Comparison of ENCODE assay signal across 23 cellular contexts in genomic region chr9:95833549-95834178, GRCh38.
"Had no signal": no experiment of that assay in that cellular context is flagged by ENCODE, and none has a peak within 500 bp of the region (broad histone marks: within the 10 kb centered on the region; RNA-seq: fewer than 3 reads in every experiment).

No MANE protein-coding gene starts in this region.

- ATAC-seq: activated CD4-positive, CD25-positive, alpha-beta regulatory T cell treated with anti-CD3 and anti-CD28 coated beads, Interleukin-2, amount 50 U/mL, for 24 hours; body of pancreas; Panc1 had no signal

- H3K4me3 Mint-ChIP-seq: activated CD8-positive, alpha-beta T cell treated with anti-CD3 and anti-CD28 coated beads for 36 hours; activated naive CD4-positive, alpha-beta T cell treated with anti-CD3 and anti-CD28 coated beads, Interleukin-2, amount 50 U/mL, for 24 hours; activated T-cell treated with anti-CD3 and anti-CD28 coated beads, Interleukin-2, amount 50 U/mL, for 72 hours; IgD-negative memory B cell; T-helper 1 cell treated with Interleukin-12 subunit alpha and Interleukin-12 subunit beta and Interleukin-4 antibody, amounts not matched to agents 30 μg/mL and 1 μg/mL, for 36 hours had no signal

- DNase-seq: activated CD4-positive, alpha-beta T cell treated with anti-CD3 and anti-CD28 coated beads for 4 hours; activated CD8-positive, alpha-beta memory T cell treated with anti-CD3 and anti-CD28 coated beads, Interleukin-2, amount 50 U/mL, for 4 hours; activated T-cell treated with anti-CD3 and anti-CD28 coated beads, Interleukin-2, amount 50 U/mL, for 72 hours; amniotic stem cell; body of pancreas; MM.1S; NCI-H1105; NCI-H1436; NCI-H1694 treated with DMSO at 0.1 percent for 48 hours; NCI-H2029 treated with DMSO at 0.1 percent for 48 hours; NCI-H345; NCI-H510A treated with DMSO at 0.1 percent for 48 hours; NCI-H69; NK-92 treated with Interleukin-12 subunit alpha and Interleukin-12 subunit beta, amount 100 ng/mL, for 24 hours; SHP77 had no signal

- H3K27ac Mint-ChIP-seq: activated CD8-positive, alpha-beta T cell treated with anti-CD3 and anti-CD28 coated beads for 36 hours; activated naive CD4-positive, alpha-beta T cell treated with anti-CD3 and anti-CD28 coated beads, Interleukin-2, amount 50 U/mL, for 24 hours; activated T-cell treated with anti-CD3 and anti-CD28 coated beads, Interleukin-2, amount 50 U/mL, for 72 hours; IgD-negative memory B cell; T-helper 1 cell treated with Interleukin-12 subunit alpha and Interleukin-12 subunit beta and Interleukin-4 antibody, amounts not matched to agents 30 μg/mL and 1 μg/mL, for 36 hours had no signal

- H3K9me3 ChIP-seq: ascending aorta, body of pancreas had no signal

- H3K27ac ChIP-seq: ascending aorta, body of pancreas, RWPE1 had no signal

- H3K4me1 Mint-ChIP-seq: IgD-negative memory B cell had no signal

- H3K27me3 ChIP-seq: ascending aorta, body of pancreas had no signal

- H3K4me3 ChIP-seq: ascending aorta, body of pancreas had no signal

- H3K36me3 ChIP-seq: ascending aorta had no signal

- H3K4me1 ChIP-seq: ascending aorta, body of pancreas had no signal

- H3K27me3 Mint-ChIP-seq: activated naive CD4-positive, alpha-beta T cell treated with anti-CD3 and anti-CD28 coated beads, Interleukin-2, amount 50 U/mL, for 24 hours; IgD-negative memory B cell had no signal

- H3K9me3 Mint-ChIP-seq: activated CD8-positive, alpha-beta T cell treated with anti-CD3 and anti-CD28 coated beads for 36 hours; activated naive CD4-positive, alpha-beta T cell treated with anti-CD3 and anti-CD28 coated beads, Interleukin-2, amount 50 U/mL, for 24 hours; IgD-negative memory B cell; T-helper 1 cell treated with Interleukin-12 subunit alpha and Interleukin-12 subunit beta and Interleukin-4 antibody, amounts not matched to agents 30 μg/mL and 1 μg/mL, for 36 hours had no signal
